8 cellular contexts compared by ENCODE assay signal in genomic region chrX:24023972-24024664, GRCh38. TPM values are rescaled to one million over a fixed set of nuclear protein-coding genes. Genes with fewer than 3 reads are reported as not detected.
DNase-seq lines count a peak whose midpoint lies in the region; ATAC-seq and TF ChIP-seq lines count a peak whose summit lies in the region.

No MANE protein-coding gene starts in this region.

- no peaks in the 10 kb centered on the region for H3K27me3 ChIP-seq in OCI-LY3 (ENCODE audit: low read depth, low read length)
- peaks cover 5 to 6% of the 10 kb centered on the region in 2 donors for H3K27me3 ChIP-seq in muscle layer of colon (ENCODE audit: control insufficient read depth in 1 of 2, insufficient read depth in 2 of 2, low read length in 2 of 2)

- TF ChIP-seq CTCF in OCI-LY3 (IDR thresholded peaks at IDR 0.05; ENCODE audit: low read depth, low read length) = no peak

- peaks cover 20% of the 10 kb centered on the region for H3K36me3 Mint-ChIP-seq in activated CD8-positive, alpha-beta memory T cell treated with anti-CD3 and anti-CD28 coated beads, Interleukin-2, amount 10 ng/mL, durations not matched to agents 7 days and 5 days

- peaks cover 32% of the 10 kb centered on the region for H3K4me1 Mint-ChIP-seq in activated CD8-positive, alpha-beta memory T cell treated with anti-CD3 and anti-CD28 coated beads, Interleukin-2, amount 10 ng/mL, durations not matched to agents 7 days and 5 days

- H4K20me1 ChIP-seq in OCI-LY3 (ENCODE audit: insufficient read depth, low read length) = peaks cover 39% of the 10 kb centered on the region

- peaks cover 57% of the 10 kb centered on the region for H3K79me2 ChIP-seq in OCI-LY3 (ENCODE audit: low read length)

- H3K27ac Mint-ChIP-seq in activated CD8-positive, alpha-beta memory T cell treated with anti-CD3 and anti-CD28 coated beads, Interleukin-2, amount 10 ng/mL, durations not matched to agents 7 days and 5 days = peak overlapping the region; percentile 90

- H3K9me3 Mint-ChIP-seq in activated CD8-positive, alpha-beta memory T cell treated with anti-CD3 and anti-CD28 coated beads, Interleukin-2, amount 10 ng/mL, durations not matched to agents 7 days and 5 days (ENCODE audit: low read depth) = no peaks in the 10 kb centered on the region

- ATAC-seq in activated CD8-positive, alpha-beta memory T cell treated with anti-CD3 and anti-CD28 coated beads, Interleukin-2, amount 10 ng/mL, durations not matched to agents 7 days and 5 days = no peak
- no peak for ATAC-seq in GM21737 (IDR thresholded peaks at IDR 0.05; ENCODE audit: unreplicated experiment)

- H3K36me3 ChIP-seq in OCI-LY3 (replicated peaks; ENCODE audit: low read depth, low read length) (peaks cover 5% of the 10 kb centered on the region), muscle layer of colon (ENCODE audit: insufficient read depth, low read length) (no peaks in the 10 kb centered on the region)

- H3K9me3 ChIP-seq in OCI-LY3 (ENCODE audit: insufficient read depth, low read length) (no peaks in the 10 kb centered on the region), muscle layer of colon (ENCODE audit: low read length) (no peaks in the 10 kb centered on the region)

- no peaks in the 10 kb centered on the region for H3K27me3 Mint-ChIP-seq in activated CD8-positive, alpha-beta memory T cell treated with anti-CD3 and anti-CD28 coated beads, Interleukin-2, amount 10 ng/mL, durations not matched to agents 7 days and 5 days

- peak overlapping the region; percentile 89 for H3K4me2 ChIP-seq in OCI-LY3 (ENCODE audit: low read length)

- CTCF ChIA-PET in activated CD8-positive, alpha-beta memory T cell treated with anti-CD3 and anti-CD28 coated beads, Interleukin-2, amount 10 ng/mL, durations not matched to agents 7 days and 5 days (lab: Charles Lee) = interaction anchor here (1.2 to 4.0 kb wide), 2 partner anchors 30 to 43 kb away, joined by 3 to 39 read pairs; partner anchors contain the start of gene EIF2S3

- H3K4me3 Mint-ChIP-seq in activated CD8-positive, alpha-beta memory T cell treated with anti-CD3 and anti-CD28 coated beads, Interleukin-2, amount 10 ng/mL, durations not matched to agents 7 days and 5 days = peak overlapping the region; percentile 86

- H3K9ac ChIP-seq in OCI-LY3 (ENCODE audit: low read length) = peak overlapping the region; percentile 91
- H3K9ac ChIP-seq in muscle layer of colon (ENCODE audit: low read length) = peak overlapping the region; percentile 61

- H3K27ac ChIP-seq in OCI-LY3 (ENCODE audit: low read length) = peak overlapping the region; percentile 58
- peak overlapping the region; percentile 78 for H3K27ac ChIP-seq in muscle layer of colon (ENCODE audit: low read depth, low read length)

- H3K4me1 ChIP-seq in OCI-LY3 (ENCODE audit: low read length) (peaks cover 27% of the 10 kb centered on the region), muscle layer of colon (ENCODE audit: insufficient read depth, low read length) (no peaks in the 10 kb centered on the region)

- H2AFZ ChIP-seq in OCI-LY3 (ENCODE audit: low read depth, low read length) = no peak overlapping the region

- H3K4me3 ChIP-seq in OCI-LY3 (ENCODE audit: low read length) = peak overlapping the region; percentile 93
- peak overlapping the region; percentile 72 to 74 for H3K4me3 ChIP-seq in muscle layer of colon (ENCODE audit: low read depth in 1 of 2, low read length in 2 of 2)

- no peak for DNase-seq in activated CD8-positive, alpha-beta memory T cell treated with anti-CD3 and anti-CD28 coated beads, Interleukin-2, amount 10 ng/mL, durations not matched to agents 7 days and 5 days
- DNase-seq in activated CD8-positive, alpha-beta memory T cell treated with anti-CD3 and anti-CD28 coated beads, Interleukin-2, amount 50 U/mL, for 4 hours = no peak
- DNase-seq in dermis blood vessel endothelial cell (peak; percentile 27), GM03348 (ENCODE audit: low spot score) (no peak), GOT3 (lab: John Stamatoyannopoulos, UW) (no peak)

RNA-seq across cellular contexts. Expression of gene KLHL15, which starts 2.9 kb away (rescaled TPM):
- total RNA-seq in activated CD8-positive, alpha-beta memory T cell treated with anti-CD3 and anti-CD28 coated beads, Interleukin-2, amount 10 ng/mL, durations not matched to agents 7 days and 5 days = 10 to 100 TPM in 1 of 2 experiments, 1 to 10 TPM in 1; 9.5 to 11.5 TPM
- 9.4 and 10.0 TPM in 2 replicates for total RNA-seq in dermis blood vessel endothelial cell

RNA-seq across cellular contexts. Expression of gene EIF2S3, which starts 30.6 kb away (rescaled TPM):
- 100 to 1,000 TPM; 179 to 204 TPM for total RNA-seq in activated CD8-positive, alpha-beta memory T cell treated with anti-CD3 and anti-CD28 coated beads, Interleukin-2, amount 10 ng/mL, durations not matched to agents 7 days and 5 days
- 222 and 303 TPM in 2 replicates for total RNA-seq in dermis blood vessel endothelial cell
